In genomic region chr10:69413221-69413865, GRCh38 we compare ENCODE assay signal across 9 cellular contexts. TPM values are rescaled to one million over a fixed set of nuclear protein-coding genes. Genes with fewer than 3 reads are reported as not detected.
DNase-seq lines count a peak whose midpoint lies in the region; ATAC-seq and TF ChIP-seq lines count a peak whose summit lies in the region.
"Had no signal": no experiment of that assay in that cellular context is flagged by ENCODE, and none has a peak within 500 bp of the region (broad histone marks: within the 10 kb centered on the region; RNA-seq: fewer than 3 reads in every experiment).

No MANE protein-coding gene starts in this region.

- peak; percentile 38 for ATAC-seq in Right ventricle myocardium inferior
- ATAC-seq in activated naive CD8-positive, alpha-beta T cell treated with anti-CD3 and anti-CD28 coated beads, Interleukin-2, amount 10 ng/mL, durations not matched to agents 7 days and 5 days (ENCODE audit: low read depth): no peak
- no peak for ATAC-seq in HG02610 (IDR thresholded peaks at IDR 0.05; ENCODE audit: unreplicated experiment)
- no peak for ATAC-seq in omental fat pad (ENCODE audit: low FRiP score)

- H3K4me1 ChIP-seq in cardiac muscle cell (ENCODE audit: low read depth): peaks cover 11% of the 10 kb centered on the region

- no peak overlapping the region for H3K4me3 ChIP-seq in cardiac muscle cell

- H3K4me3 Mint-ChIP-seq in activated naive CD8-positive, alpha-beta T cell treated with anti-CD3 and anti-CD28 coated beads, Interleukin-2, amount 10 ng/mL, durations not matched to agents 7 days and 5 days: no peak overlapping the region

- no peaks in the 10 kb centered on the region for H3K27me3 Mint-ChIP-seq in activated naive CD8-positive, alpha-beta T cell treated with anti-CD3 and anti-CD28 coated beads, Interleukin-2, amount 10 ng/mL, durations not matched to agents 7 days and 5 days

- no peaks in the 10 kb centered on the region for H3K36me3 Mint-ChIP-seq in activated naive CD8-positive, alpha-beta T cell treated with anti-CD3 and anti-CD28 coated beads, Interleukin-2, amount 10 ng/mL, durations not matched to agents 7 days and 5 days
- H3K36me3 Mint-ChIP-seq: activated naive CD4-positive, alpha-beta T cell treated with anti-CD3 and anti-CD28 coated beads, Interleukin-2, amount 50 U/mL, for 72 hours had no signal

- no peak overlapping the region for H3K27ac ChIP-seq in cardiac muscle cell

- POLR2A ChIA-PET in activated naive CD8-positive, alpha-beta T cell treated with anti-CD3 and anti-CD28 coated beads, Interleukin-2, amount 10 ng/mL, durations not matched to agents 7 days and 5 days (lab: Charles Lee): no interaction called here

- intact Hi-C loops in Right ventricle myocardium inferior (cut with DNase I): loop anchor here (5.0 kb wide), 2 partner anchors 176 to 224 kb away; no protein-coding TSS in a partner anchor
- intact Hi-C loops in cardiac septum (cut with DNase I): loop anchor here (5.0 kb wide), 1 partner anchor 94 kb away; no protein-coding TSS in a partner anchor
- intact Hi-C loops in posterior cingulate gyrus (cut with DNase I): no loop called here

- no peaks in the 10 kb centered on the region for H3K9me3 ChIP-seq in cardiac muscle cell (ENCODE audit: low read depth)

- H3K4me1 Mint-ChIP-seq in activated naive CD8-positive, alpha-beta T cell treated with anti-CD3 and anti-CD28 coated beads, Interleukin-2, amount 10 ng/mL, durations not matched to agents 7 days and 5 days: peaks cover 12% of the 10 kb centered on the region

- no peak overlapping the region for H3K27ac Mint-ChIP-seq in activated naive CD8-positive, alpha-beta T cell treated with anti-CD3 and anti-CD28 coated beads, Interleukin-2, amount 10 ng/mL, durations not matched to agents 7 days and 5 days
- H3K27ac Mint-ChIP-seq: activated naive CD4-positive, alpha-beta T cell treated with anti-CD3 and anti-CD28 coated beads, Interleukin-2, amount 50 U/mL, for 72 hours had no signal

- DNase-seq in Right ventricle myocardium inferior (ENCODE audit: missing footprints) (peak; percentile 79), cardiac septum (ENCODE audit: low spot score) (no peak), NCI-H2171 treated with DMSO at 0.1 percent for 48 hours (lab: John Stamatoyannopoulos, UW) (peak; percentile 88), cardiac muscle cell (ENCODE audit: low read depth in 1 of 2, low spot score in 1 of 2) (peak; percentile 79 to 83), posterior cingulate gyrus (peak; percentile 40 to 91 (median 68)), omental fat pad (ENCODE audit: low spot score) (no peak)
- DNase-seq in activated naive CD8-positive, alpha-beta T cell treated with anti-CD3 and anti-CD28 coated beads, Interleukin-2, amount 10 ng/mL, durations not matched to agents 7 days and 5 days: peak; percentile 36

- H3K27me3 ChIP-seq in cardiac muscle cell: no peaks in the 10 kb centered on the region

- no peaks in the 10 kb centered on the region for H3K9me3 Mint-ChIP-seq in activated naive CD8-positive, alpha-beta T cell treated with anti-CD3 and anti-CD28 coated beads, Interleukin-2, amount 10 ng/mL, durations not matched to agents 7 days and 5 days
- H3K9me3 Mint-ChIP-seq: activated naive CD4-positive, alpha-beta T cell treated with anti-CD3 and anti-CD28 coated beads, Interleukin-2, amount 50 U/mL, for 72 hours had no signal

- H3K36me3 ChIP-seq in cardiac muscle cell: no peaks in the 10 kb centered on the region

- TF ChIP-seq CTCF in cardiac muscle cell (IDR thresholded peaks at IDR 0.05; ENCODE audit: low read depth, low read length) (peak; percentile 74), omental fat pad (IDR thresholded peaks at IDR 0.05) (peak in 1 of 3 donors; percentile 30)

RNA-seq across cellular contexts. Expression of gene TACR2, which starts 3.4 kb away (rescaled TPM):
- 0.19 TPM for total RNA-seq in Right ventricle myocardium inferior
- total RNA-seq in cardiac septum: 0.13 TPM
- total RNA-seq in activated naive CD8-positive, alpha-beta T cell treated with anti-CD3 and anti-CD28 coated beads, Interleukin-2, amount 10 ng/mL, durations not matched to agents 7 days and 5 days: not detected
- total RNA-seq in cardiac muscle cell: not detected in 2 replicates
- polyA plus RNA-seq in cardiac muscle cell: 0.26 and 0.53 TPM in 2 replicates
- total RNA-seq in omental fat pad: under 1 TPM in 3 of 4 donors, not detected in 1; 0.44 to 0.96 (median 0.74) TPM

RNA-seq across cellular contexts. Expression of gene TSPAN15, which starts 37.9 kb away (rescaled TPM):
- total RNA-seq in Right ventricle myocardium inferior: 11.8 TPM
- total RNA-seq in cardiac septum: 6.9 TPM
- total RNA-seq in activated naive CD8-positive, alpha-beta T cell treated with anti-CD3 and anti-CD28 coated beads, Interleukin-2, amount 10 ng/mL, durations not matched to agents 7 days and 5 days: 1 to 10 TPM; 4.6 to 4.7 TPM
- total RNA-seq in cardiac muscle cell: 179 and 289 TPM in 2 replicates
- 252 and 541 TPM in 2 replicates for polyA plus RNA-seq in cardiac muscle cell
- 100 to 1,000 TPM in 1 of 4 donors, 10 to 100 TPM in 3; 45.6 to 141 (median 72.5) TPM for total RNA-seq in omental fat pad

Comparison
In these comparisons a context has a peak if more than half of its experiments do, and no peak if none do; other contexts are left out.
1. DNase-seq: peak in Right ventricle myocardium inferior (single experiment), NCI-H2171 treated with DMSO at 0.1 percent for 48 hours (single experiment), activated naive CD8-positive, alpha-beta T cell treated with anti-CD3 and anti-CD28 coated beads, Interleukin-2, amount 10 ng/mL, durations not matched to agents 7 days and 5 days (single experiment), cardiac muscle cell (2 of 2) and posterior cingulate gyrus (10 of 10); none in cardiac septum (single experiment) and omental fat pad (single experiment).